In genomic region chr7:44184221-44184873, GRCh38 we compare ENCODE assay signal across 13 cellular contexts. TPM values are rescaled to one million over a fixed set of nuclear protein-coding genes. Genes with fewer than 3 reads are reported as not detected.
DNase-seq lines count a peak whose midpoint lies in the region; ATAC-seq and TF ChIP-seq lines count a peak whose summit lies in the region.
"Had no signal": no experiment of that assay in that cellular context is flagged by ENCODE, and none has a peak within 500 bp of the region (broad histone marks: within the 10 kb centered on the region; RNA-seq: fewer than 3 reads in every experiment).

No MANE protein-coding gene starts in this region.

- H3K4me1 ChIP-seq in foreskin keratinocyte (peaks cover 9% of the 10 kb centered on the region), colonic mucosa (no peaks in the 10 kb centered on the region)
- H3K4me1 ChIP-seq: ascending aorta had no signal

- no peaks in the 10 kb centered on the region for H3K36me3 ChIP-seq in colonic mucosa
- H3K36me3 ChIP-seq: ascending aorta had no signal

- H3K4me3 ChIP-seq in colonic mucosa, result no peak overlapping the region
- H3K4me3 ChIP-seq: ascending aorta, lung had no signal

- H3K9ac ChIP-seq in colonic mucosa (ENCODE audit: low read depth in 2 of 2, low read length in 2 of 2), result no peak overlapping the region

- peak overlapping the region; percentile 20 for H3K27ac ChIP-seq in foreskin keratinocyte
- no peak overlapping the region for H3K27ac ChIP-seq in colonic mucosa
- H3K27ac ChIP-seq: 22Rv1, ascending aorta had no signal

- peaks cover 3% of the 10 kb centered on the region for H3K27me3 ChIP-seq in foreskin keratinocyte
- no peaks in the 10 kb centered on the region for H3K27me3 ChIP-seq in colonic mucosa
- H3K27me3 ChIP-seq: ascending aorta had no signal

- DNase-seq in DMS 273 (lab: John Stamatoyannopoulos, UW; ENCODE audit: unreplicated experiment), result peak; percentile 31
- DNase-seq in DMS 273 treated with DMSO at 0.1 percent for 48 hours (lab: John Stamatoyannopoulos, UW), result no peak
- peak; percentile 38 to 83 for DNase-seq in SW 1271 (lab: John Stamatoyannopoulos, UW)
- DNase-seq in foreskin keratinocyte, result peak; percentile 77 to 89
- DNase-seq in stimulated activated CD8-positive, alpha-beta memory T cell treated with anti-CD3 and anti-CD28 coated beads, Interleukin-4, amount 100 ng/mL, for 48 hours, result peak; percentile 14
- DNase-seq in GM19240 (ENCODE audit: insufficient read length, low spot score), result no peak
- no peak for DNase-seq in colonic mucosa
- DNase-seq: activated CD4-positive, CD25-positive, alpha-beta regulatory T cell treated with anti-CD3 and anti-CD28 coated beads, Interleukin-2, amount 50 U/mL, for 72 hours; NCI-H2171 treated with DMSO at 0.1 percent for 48 hours had no signal

- TF ChIP-seq CTCF in foreskin keratinocyte (conservative IDR thresholded peaks at IDR 0.05) (no peak), colonic mucosa (IDR thresholded peaks at IDR 0.05) (no peak)

- ATAC-seq in foreskin keratinocyte (peak; percentile 99), HG03432 (IDR thresholded peaks at IDR 0.05; ENCODE audit: unreplicated experiment) (no peak)

- H3K9me3 ChIP-seq in colonic mucosa, result no peaks in the 10 kb centered on the region

- intact Hi-C loops in colonic mucosa (cut with DNase I), result no loop called here

RNA-seq across cellular contexts. Expression of gene GCK, which starts 4.9 kb away (rescaled TPM):
- total RNA-seq in foreskin keratinocyte, result 0.53 and 0.58 TPM in 2 replicates
- polyA plus RNA-seq in foreskin keratinocyte, result 0.49 and 0.76 TPM in 2 replicates
- total RNA-seq in colonic mucosa, result under 1 TPM; 0.17 to 0.19 TPM

RNA-seq across cellular contexts. Expression of gene YKT6, which starts 16.4 kb away (rescaled TPM):
- total RNA-seq in foreskin keratinocyte (103 and 108 TPM in 2 replicates), colonic mucosa (100 to 1,000 TPM in 1 of 2 donors, 10 to 100 TPM in 1; 83.0 to 103 TPM)
- 98.0 and 104 TPM in 2 replicates for polyA plus RNA-seq in foreskin keratinocyte

RNA-seq across cellular contexts. Expression of gene MYL7, which starts 43.2 kb away (rescaled TPM):
- total RNA-seq in foreskin keratinocyte (not detected in 2 replicates), colonic mucosa (1 to 10 TPM in 1 of 2 donors, not detected in 1; 2.2 TPM)
- polyA plus RNA-seq in foreskin keratinocyte, result not detected in 2 replicates
- total RNA-seq: ascending aorta had no signal

Comparison
In these comparisons a context has a peak if more than half of its experiments do, and no peak if none do; other contexts are left out.
1. DNase-seq: peak in DMS 273 (single experiment), SW 1271 (2 of 2), foreskin keratinocyte (2 of 2) and stimulated activated CD8-positive, alpha-beta memory T cell treated with anti-CD3 and anti-CD28 coated beads, Interleukin-4, amount 100 ng/mL, for 48 hours (single experiment); none in DMS 273 treated with DMSO at 0.1 percent for 48 hours (single experiment), GM19240 (single experiment) and colonic mucosa (single experiment).